28 cellular contexts compared by ENCODE assay signal in the genomic region with DNA sequence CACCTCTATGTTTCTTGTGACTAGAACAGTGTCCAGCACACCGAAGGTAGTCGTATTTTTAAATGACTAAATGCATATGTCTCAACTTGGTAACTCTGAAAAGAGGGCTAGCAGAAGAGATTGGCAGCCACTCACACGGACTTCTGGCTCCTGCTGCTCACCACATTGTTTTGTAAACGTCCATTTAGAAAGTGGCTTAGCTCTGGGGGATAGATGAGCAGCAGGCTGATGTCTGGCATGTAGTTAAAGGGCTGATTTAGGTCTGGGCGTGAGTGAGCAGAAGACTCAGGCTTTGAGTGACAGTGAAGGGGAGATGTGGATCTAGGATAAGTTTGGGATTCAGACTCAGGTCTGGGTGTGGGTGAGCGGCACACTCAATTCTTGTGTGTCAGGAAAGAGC.
"Had no signal": no experiment of that assay in that cellular context is flagged by ENCODE, and none has a peak within 500 bp of the region (broad histone marks: within the 10 kb centered on the region; RNA-seq: fewer than 3 reads in every experiment).

No MANE protein-coding gene starts in this region.

- H3K27ac ChIP-seq: adrenal gland, cardiac muscle cell, ovary, sigmoid colon, thyroid gland, upper lobe of left lung, vagina had no signal

- H3K27ac Mint-ChIP-seq: activated naive CD8-positive, alpha-beta T cell treated with anti-CD3 and anti-CD28 coated beads for 36 hours; activated T-cell treated with anti-CD3 and anti-CD28 coated beads, Interleukin-2, amount 50 U/mL, for 72 hours; nephron; progenitor cell of endocrine pancreas; stimulated activated effector memory CD8-positive, alpha-beta T cell treated with anti-CD3 and anti-CD28 coated beads, Interleukin-12 subunit alpha, Interleukin-12 subunit beta, amount 100 ng/mL, for 72 hours; stimulated activated naive CD8-positive, alpha-beta T cell treated with anti-CD3 and anti-CD28 coated beads, Interleukin-15, Interleukin-2, amounts not matched to agents 100 ng/mL and 50 ng/mL, for 24 hours; T-helper 17 cell had no signal

- H3K36me3 ChIP-seq: adrenal gland, cardiac muscle cell, ovary, sigmoid colon, thyroid gland, upper lobe of left lung, vagina had no signal

- DNase-seq: activated CD8-positive, alpha-beta T cell treated with anti-CD3 and anti-CD28 coated beads, Interleukin-2, amount 10 ng/mL, durations not matched to agents 7 days and 5 days; activated naive CD4-positive, alpha-beta T cell; activated naive CD8-positive, alpha-beta T cell treated with anti-CD3 and anti-CD28 coated beads for 36 hours; activated T-cell treated with anti-CD3 and anti-CD28 coated beads for 4 hours; activated T-cell treated with anti-CD3 and anti-CD28 coated beads, Interleukin-2, amount 50 U/mL, for 72 hours; adrenal gland; aorta; cortex of kidney; foreskin fibroblast; hypothalamus; left ventricle myocardium superior; mammary epithelial cell; ovary; sigmoid colon; small intestine; stimulated activated CD4-positive, alpha-beta T cell treated with anti-CD3 and anti-CD28 coated beads, Interleukin-4, amount 100 ng/mL, for 24 hours; T-helper 17 cell; T1000; thyroid gland; upper lobe of left lung had no signal

- H3K9me3 ChIP-seq: adrenal gland, ovary, sigmoid colon, thyroid gland, upper lobe of left lung, vagina had no signal

- H3K4me3 ChIP-seq: adrenal gland, cardiac muscle cell, ovary, sigmoid colon, thyroid gland, upper lobe of left lung, vagina had no signal

- H3K9me3 Mint-ChIP-seq: activated naive CD8-positive, alpha-beta T cell treated with anti-CD3 and anti-CD28 coated beads for 36 hours; activated T-cell treated with anti-CD3 and anti-CD28 coated beads, Interleukin-2, amount 50 U/mL, for 72 hours; nephron; stimulated activated effector memory CD8-positive, alpha-beta T cell treated with anti-CD3 and anti-CD28 coated beads, Interleukin-12 subunit alpha, Interleukin-12 subunit beta, amount 100 ng/mL, for 72 hours; stimulated activated naive CD8-positive, alpha-beta T cell treated with anti-CD3 and anti-CD28 coated beads, Interleukin-15, Interleukin-2, amounts not matched to agents 100 ng/mL and 50 ng/mL, for 24 hours had no signal

- H3K4me1 ChIP-seq: adrenal gland, sigmoid colon, thyroid gland, upper lobe of left lung, vagina had no signal

- H3K36me3 Mint-ChIP-seq: activated naive CD8-positive, alpha-beta T cell treated with anti-CD3 and anti-CD28 coated beads for 36 hours; brain; stimulated activated effector memory CD8-positive, alpha-beta T cell treated with anti-CD3 and anti-CD28 coated beads, Interleukin-12 subunit alpha, Interleukin-12 subunit beta, amount 100 ng/mL, for 72 hours had no signal

- H3K4me1 Mint-ChIP-seq: stimulated activated effector memory CD8-positive, alpha-beta T cell treated with anti-CD3 and anti-CD28 coated beads, Interleukin-12 subunit alpha, Interleukin-12 subunit beta, amount 100 ng/mL, for 72 hours; T-helper 17 cell had no signal

- H3K4me3 Mint-ChIP-seq: activated CD8-positive, alpha-beta T cell treated with anti-CD3 and anti-CD28 coated beads, Interleukin-2, amount 10 ng/mL, durations not matched to agents 7 days and 5 days; activated naive CD8-positive, alpha-beta T cell treated with anti-CD3 and anti-CD28 coated beads for 36 hours; activated T-cell treated with anti-CD3 and anti-CD28 coated beads, Interleukin-2, amount 50 U/mL, for 72 hours; brain; nephron; stimulated activated effector memory CD8-positive, alpha-beta T cell treated with anti-CD3 and anti-CD28 coated beads, Interleukin-12 subunit alpha, Interleukin-12 subunit beta, amount 100 ng/mL, for 72 hours; stimulated activated naive CD8-positive, alpha-beta T cell treated with anti-CD3 and anti-CD28 coated beads, Interleukin-15, Interleukin-2, amounts not matched to agents 100 ng/mL and 50 ng/mL, for 24 hours; T-helper 17 cell had no signal

- H3K27me3 ChIP-seq: adrenal gland, cardiac muscle cell, ovary, sigmoid colon, thyroid gland, upper lobe of left lung, vagina had no signal

- ATAC-seq: activated CD8-positive, alpha-beta T cell treated with anti-CD3 and anti-CD28 coated beads, Interleukin-2, amount 10 ng/mL, durations not matched to agents 7 days and 5 days; activated T-cell treated with anti-CD3 and anti-CD28 coated beads, Interleukin-2, amount 50 U/mL, for 72 hours; esophagus mucosa; left ventricle myocardium superior; stimulated activated effector memory CD8-positive, alpha-beta T cell treated with anti-CD3 and anti-CD28 coated beads, Interleukin-12 subunit alpha, Interleukin-12 subunit beta, amount 100 ng/mL, for 72 hours; T-helper 17 cell had no signal
